ENCODE assay signal across 8 cellular contexts in genomic region chr18:50297621-50298442, GRCh38. TPM values are rescaled to one million over a fixed set of nuclear protein-coding genes. Genes with fewer than 3 reads are reported as not detected.
DNase-seq lines count a peak whose midpoint lies in the region; FAIRE-seq and TF ChIP-seq lines count a peak whose summit lies in the region.

No MANE protein-coding gene starts in this region.

- TF ChIP-seq CTCF in HFFc6 (IDR thresholded peaks at IDR 0.05), result no peak
- no peak for TF ChIP-seq CTCF in WERI-Rb-1 (IDR thresholded peaks at IDR 0.05; ENCODE audit: low read depth, low read length)
- no peak for TF ChIP-seq CTCF in choroid plexus epithelial cell (conservative IDR thresholded peaks at IDR 0.05; ENCODE audit: low read depth, low read length)
- no peak for TF ChIP-seq CTCF in kidney (IDR thresholded peaks at IDR 0.05; ENCODE audit: borderline replicate concordance, extremely low read depth, insufficient read depth)

- peaks cover 18% of the 10 kb centered on the region for H3K27me3 Mint-ChIP-seq in HFFc6 (ENCODE audit: insufficient read depth)

- H3K36me3 ChIP-seq in WERI-Rb-1, result no peaks in the 10 kb centered on the region
- H3K36me3 ChIP-seq in kidney (ENCODE audit: control insufficient read depth in 1 of 2, insufficient read depth in 2 of 2, low read length in 2 of 2), result no peaks in the 10 kb centered on the region

- peak overlapping the region; percentile 65 for H3K4me3 Mint-ChIP-seq in HFFc6

- H3K27ac ChIP-seq in WERI-Rb-1, result no peak overlapping the region
- peak overlapping the region in 1 of 2 donors; percentile 5 for H3K27ac ChIP-seq in kidney (ENCODE audit: low read depth in 2 of 2, low read length in 2 of 2)

- H3K27ac Mint-ChIP-seq in HFFc6, result no peak overlapping the region

- FAIRE-seq in GM12891 (lab: Jason Lieb, UNC), result peak; percentile 99
- FAIRE-seq in kidney (lab: Jason Lieb, UNC), result peak; percentile 11

- no peak for TF ChIP-seq POLR2A in GM12891 (IDR thresholded peaks at IDR 0.05; ENCODE audit: low read depth, low read length)

- no peaks in the 10 kb centered on the region for H3K9me3 Mint-ChIP-seq in HFFc6

- DNase-seq in GM12891 (ENCODE audit: insufficient read length, low spot score), result peak; percentile 78
- no peak for DNase-seq in HFFc6
- DNase-seq in NAMALWA (ENCODE audit: low spot score), result peak; percentile 95
- peak; percentile 85 for DNase-seq in WERI-Rb-1
- peak; percentile 84 for DNase-seq in choroid plexus epithelial cell (ENCODE audit: low read depth)
- peak; percentile 93 for DNase-seq in kidney
- DNase-seq in stimulated activated CD4-positive, alpha-beta T cell treated with anti-CD3 and anti-CD28 coated beads, Interleukin-12 subunit alpha, Interleukin-12 subunit beta, amount 100 ng/mL, for 4 hours, result peak; percentile 51
- DNase-seq in LoVo (ENCODE audit: low spot score), result no peak

- H3K9ac ChIP-seq in kidney (ENCODE audit: low read length in 2 of 2), result peak overlapping the region; percentile 15 to 35

- H3K4me1 ChIP-seq in kidney (ENCODE audit: control insufficient read depth in 1 of 2, insufficient read depth in 1 of 2, low read depth in 1 of 2, low read length in 2 of 2), result no peaks in the 10 kb centered on the region

- H3K9me3 ChIP-seq in WERI-Rb-1 (ENCODE audit: severe bottlenecking) (no peaks in the 10 kb centered on the region), kidney (ENCODE audit: control insufficient read depth in 1 of 2, low read length in 2 of 2) (no peaks in the 10 kb centered on the region)

- H3K36me3 Mint-ChIP-seq in HFFc6 (ENCODE audit: low read depth), result no peaks in the 10 kb centered on the region

- H3K4me3 ChIP-seq in WERI-Rb-1 (ENCODE audit: low read depth, low read length), result peak overlapping the region; percentile 58
- peak overlapping the region; percentile 64 for H3K4me3 ChIP-seq in choroid plexus epithelial cell (ENCODE audit: low read depth, low read length)
- H3K4me3 ChIP-seq in kidney (ENCODE audit: low read length in 2 of 2), result peak overlapping the region; percentile 73 to 77

- no peaks in the 10 kb centered on the region for H3K4me1 Mint-ChIP-seq in HFFc6 (ENCODE audit: low read depth)

- no peaks in the 10 kb centered on the region for H3K27me3 ChIP-seq in WERI-Rb-1 (ENCODE audit: insufficient read depth, low read depth, severe bottlenecking)

- intact Hi-C loops in kidney (cut with DNase I), result no loop called here

TF ChIP-seq in GM12891, 5 proteins besides CTCF, POLR2A, EP300 and RAD21:
- TF ChIP-seq SPI1 (IDR thresholded peaks at IDR 0.05; ENCODE audit: low read depth, low read length) (peak; percentile 96), POLR2AphosphoS5 (IDR thresholded peaks at IDR 0.05; ENCODE audit: low read depth, low read length) (no peak)

RNA-seq across cellular contexts. Expression of gene CXXC1, which starts 10.3 kb away (rescaled TPM):
- 107 TPM for polyA plus RNA-seq in GM12891 (2012; ENCODE audit: low read depth, missing spikeins)
- total RNA-seq in HFFc6 (2021; fragmentation: NEBNext Ultra II Directional; extraction: Animal tissue kit (Norgen Biotek cat#: 25700)), result 10 to 100 TPM; 37.4 to 53.1 (median 44.4) TPM
- 88.7 TPM for total RNA-seq in kidney
- polyA plus RNA-seq in kidney (ENCODE audit: insufficient read depth, low read depth, low replicate concordance), result 39.0 TPM

RNA-seq across cellular contexts. Expression of gene MBD1, which starts 16.5 kb away (rescaled TPM):
- polyA plus RNA-seq in GM12891 (2012; ENCODE audit: low read depth, missing spikeins), result 63.6 TPM
- 10 to 100 TPM; 48.3 to 56.0 (median 53.1) TPM for total RNA-seq in HFFc6 (2021; fragmentation: NEBNext Ultra II Directional; extraction: Animal tissue kit (Norgen Biotek cat#: 25700))
- 79.3 TPM for total RNA-seq in kidney
- polyA plus RNA-seq in kidney (ENCODE audit: insufficient read depth, low read depth, low replicate concordance), result 24.7 TPM

RNA-seq across cellular contexts. Expression of gene CFAP53, which starts 31.5 kb away (rescaled TPM):
- 0.22 TPM for polyA plus RNA-seq in GM12891 (2012; ENCODE audit: low read depth, missing spikeins)
- total RNA-seq in HFFc6 (2021; fragmentation: NEBNext Ultra II Directional; extraction: Animal tissue kit (Norgen Biotek cat#: 25700)), result under 1 TPM in 3 of 6 experiments, not detected in 3; 0.10 to 0.17 (median 0.14) TPM
- total RNA-seq in kidney, result 1.3 TPM
- polyA plus RNA-seq in kidney (ENCODE audit: insufficient read depth, low read depth, low replicate concordance), result 3.9 TPM

Comparison
In these comparisons a context has a peak if more than half of its experiments do, and no peak if none do; other contexts are left out.
1. DNase-seq: peak in GM12891 (single experiment), NAMALWA (single experiment), WERI-Rb-1 (single experiment), choroid plexus epithelial cell (single experiment), kidney (single experiment) and stimulated activated CD4-positive, alpha-beta T cell treated with anti-CD3 and anti-CD28 coated beads, Interleukin-12 subunit alpha, Interleukin-12 subunit beta, amount 100 ng/mL, for 4 hours (single experiment); none in HFFc6 (single experiment) and LoVo (single experiment).
2. Peak in every context shown above with its lines, with median percentiles within 50 percentile points of each other: H3K4me3 ChIP-seq.